12 cellular contexts compared by ENCODE assay signal in genomic region chr12:75706786-75707605, GRCh38.
A peak's percentile ranks its signal among the peaks of the same experiment; 100 is the strongest.
DNase-seq lines count a peak whose midpoint lies in the region; ATAC-seq and TF ChIP-seq lines count a peak whose summit lies in the region.
"Had no signal": no experiment of that assay in that cellular context is flagged by ENCODE, and none has a peak within 500 bp of the region (broad histone marks: within the 10 kb centered on the region; RNA-seq: fewer than 3 reads in every experiment).

No MANE protein-coding gene starts in this region.

- in situ Hi-C loops in mammary epithelial cell (cut with MboI; ENCODE audit: low sequenced_read_pairs in 2 of 2), result no loop called here

- no peak overlapping the region for H2AFZ ChIP-seq in mammary epithelial cell (ENCODE audit: low read depth, low read length)

- CTCF ChIA-PET in mammary epithelial cell (lab: Charles Lee; ENCODE audit: low non-redundant PET), result interaction anchor here (0.6 kb wide), 1 partner anchor 69 kb away, joined by 3 read pairs; no protein-coding TSS in a partner anchor

- DNase-seq in AG08395 (ENCODE audit: low spot score), result peak; percentile 18
- peak; percentile 34 for DNase-seq in amniotic stem cell (lab: John Stamatoyannopoulos, UW)
- DNase-seq in left colon, result no peak
- no peak for DNase-seq in stimulated activated effector memory CD8-positive, alpha-beta T cell treated with anti-CD3 and anti-CD28 coated beads, Interleukin-12 subunit alpha, Interleukin-12 subunit beta, amount 100 ng/mL, for 72 hours (ENCODE audit: low spot score in 2 of 2)
- no peak for DNase-seq in mammary epithelial cell
- DNase-seq in activated T-helper 2 cell treated with anti-CD3 and anti-CD28 coated beads, Interferon-gamma antibody, Interleukin-2, Interleukin-4, amounts not matched to agents 10 μg/mL and 5 μg/mL and 100 μg/mL, durations not matched to agents 14 hours and 24 hours and 36 hours (ENCODE audit: low spot score), result no peak
- no peak for DNase-seq in NCI-H510A treated with DMSO at 0.1 percent for 48 hours (lab: John Stamatoyannopoulos, UW)
- DNase-seq: activated naive CD8-positive, alpha-beta T cell treated with anti-CD3 and anti-CD28 coated beads, Interleukin-2, amount 10 ng/mL, durations not matched to agents 7 days and 5 days; CD4-positive, alpha-beta T cell; NCI-H1417; right lobe of liver had no signal

- ATAC-seq in HG03095 (IDR thresholded peaks at IDR 0.05; ENCODE audit: unreplicated experiment) (peak; percentile 63), left colon (peak; percentile 29)
- no peak for ATAC-seq in stimulated activated effector memory CD8-positive, alpha-beta T cell treated with anti-CD3 and anti-CD28 coated beads, Interleukin-12 subunit alpha, Interleukin-12 subunit beta, amount 100 ng/mL, for 72 hours

- H3K4me2 ChIP-seq in mammary epithelial cell (ENCODE audit: insufficient read depth, low read depth, low read length), result no peak overlapping the region

- 97% methylated on average over 8 of the region's 8 CpGs for WGBS in mammary epithelial cell (ENCODE audit: low coverage, missing lambda C conversion rate)

- no TSS peak for BruUV-seq in mammary epithelial cell (replicated peaks; lab: Mats Ljungman, UMichigan)

- H3K36me3 Mint-ChIP-seq in stimulated activated effector memory CD8-positive, alpha-beta T cell treated with anti-CD3 and anti-CD28 coated beads, Interleukin-12 subunit alpha, Interleukin-12 subunit beta, amount 100 ng/mL, for 72 hours, result no peaks in the 10 kb centered on the region
- H3K36me3 Mint-ChIP-seq in activated T-helper 2 cell treated with anti-CD3 and anti-CD28 coated beads, Interferon-gamma antibody, Interleukin-2, Interleukin-4, amounts not matched to agents 10 μg/mL and 5 μg/mL and 100 μg/mL, durations not matched to agents 14 hours and 24 hours and 36 hours (ENCODE audit: low read depth), result no peaks in the 10 kb centered on the region
- H3K36me3 Mint-ChIP-seq: activated naive CD8-positive, alpha-beta T cell treated with anti-CD3 and anti-CD28 coated beads, Interleukin-2, amount 10 ng/mL, durations not matched to agents 7 days and 5 days had no signal

- intact Hi-C loops in left colon (cut with DNase I, micrococcal nuclease) (no loop called here), mammary epithelial cell (cut with micrococcal nuclease) (no loop called here)
- intact Hi-C loops in activated T-helper 2 cell treated with anti-CD3 and anti-CD28 coated beads, Interferon-gamma antibody, Interleukin-2, Interleukin-4, amounts not matched to agents 10 μg/mL and 5 μg/mL and 100 μg/mL, durations not matched to agents 14 hours and 24 hours and 36 hours (cut with micrococcal nuclease), result no loop called here

- H3K79me2 ChIP-seq in mammary epithelial cell (ENCODE audit: insufficient read depth, low read length), result no peaks in the 10 kb centered on the region

- H3K9me3 Mint-ChIP-seq in stimulated activated effector memory CD8-positive, alpha-beta T cell treated with anti-CD3 and anti-CD28 coated beads, Interleukin-12 subunit alpha, Interleukin-12 subunit beta, amount 100 ng/mL, for 72 hours, result no peaks in the 10 kb centered on the region
- H3K9me3 Mint-ChIP-seq in activated T-helper 2 cell treated with anti-CD3 and anti-CD28 coated beads, Interferon-gamma antibody, Interleukin-2, Interleukin-4, amounts not matched to agents 10 μg/mL and 5 μg/mL and 100 μg/mL, durations not matched to agents 14 hours and 24 hours and 36 hours, result no peaks in the 10 kb centered on the region
- H3K9me3 Mint-ChIP-seq: CD4-positive, alpha-beta T cell had no signal

- peaks cover 4% of the 10 kb centered on the region for H3K4me1 Mint-ChIP-seq in stimulated activated effector memory CD8-positive, alpha-beta T cell treated with anti-CD3 and anti-CD28 coated beads, Interleukin-12 subunit alpha, Interleukin-12 subunit beta, amount 100 ng/mL, for 72 hours
- peaks cover 8% of the 10 kb centered on the region for H3K4me1 Mint-ChIP-seq in activated T-helper 2 cell treated with anti-CD3 and anti-CD28 coated beads, Interferon-gamma antibody, Interleukin-2, Interleukin-4, amounts not matched to agents 10 μg/mL and 5 μg/mL and 100 μg/mL, durations not matched to agents 14 hours and 24 hours and 36 hours (ENCODE audit: low read depth)

- H3K9ac ChIP-seq in mammary epithelial cell (ENCODE audit: insufficient read depth, low read length), result no peak overlapping the region

- H3K4me3 Mint-ChIP-seq in stimulated activated effector memory CD8-positive, alpha-beta T cell treated with anti-CD3 and anti-CD28 coated beads, Interleukin-12 subunit alpha, Interleukin-12 subunit beta, amount 100 ng/mL, for 72 hours, result no peak overlapping the region
- H3K4me3 Mint-ChIP-seq in activated T-helper 2 cell treated with anti-CD3 and anti-CD28 coated beads, Interferon-gamma antibody, Interleukin-2, Interleukin-4, amounts not matched to agents 10 μg/mL and 5 μg/mL and 100 μg/mL, durations not matched to agents 14 hours and 24 hours and 36 hours (ENCODE audit: low read depth), result no peak overlapping the region
- H3K4me3 Mint-ChIP-seq: activated naive CD8-positive, alpha-beta T cell treated with anti-CD3 and anti-CD28 coated beads, Interleukin-2, amount 10 ng/mL, durations not matched to agents 7 days and 5 days; CD4-positive, alpha-beta T cell had no signal

- no peaks in the 10 kb centered on the region for H4K20me1 ChIP-seq in mammary epithelial cell (ENCODE audit: insufficient read depth, low read length)

- H3K27ac ChIP-seq in mammary epithelial cell (ENCODE audit: insufficient read depth, low read depth, low read length), result no peak overlapping the region

- peaks cover 21% of the 10 kb centered on the region for H3K27me3 Mint-ChIP-seq in activated T-helper 2 cell treated with anti-CD3 and anti-CD28 coated beads, Interferon-gamma antibody, Interleukin-2, Interleukin-4, amounts not matched to agents 10 μg/mL and 5 μg/mL and 100 μg/mL, durations not matched to agents 14 hours and 24 hours and 36 hours (ENCODE audit: low read depth)
- H3K27me3 Mint-ChIP-seq: CD4-positive, alpha-beta T cell had no signal

- no peak overlapping the region for H3K27ac Mint-ChIP-seq in stimulated activated effector memory CD8-positive, alpha-beta T cell treated with anti-CD3 and anti-CD28 coated beads, Interleukin-12 subunit alpha, Interleukin-12 subunit beta, amount 100 ng/mL, for 72 hours
- no peak overlapping the region for H3K27ac Mint-ChIP-seq in activated T-helper 2 cell treated with anti-CD3 and anti-CD28 coated beads, Interferon-gamma antibody, Interleukin-2, Interleukin-4, amounts not matched to agents 10 μg/mL and 5 μg/mL and 100 μg/mL, durations not matched to agents 14 hours and 24 hours and 36 hours
- H3K27ac Mint-ChIP-seq: activated naive CD8-positive, alpha-beta T cell treated with anti-CD3 and anti-CD28 coated beads, Interleukin-2, amount 10 ng/mL, durations not matched to agents 7 days and 5 days; CD4-positive, alpha-beta T cell had no signal

- H3K27me3 ChIP-seq in mammary epithelial cell (ENCODE audit: insufficient read depth, low read length), result no peaks in the 10 kb centered on the region
- H3K27me3 ChIP-seq: right lobe of liver had no signal

- H3K4me3 ChIP-seq in mammary epithelial cell (replicated peaks in 1 of 3; ENCODE audit: insufficient read depth in 1 of 3, low read depth in 2 of 3, low read length in 3 of 3), result no peak overlapping the region
- H3K4me3 ChIP-seq: right lobe of liver had no signal

- H3K36me3 ChIP-seq in mammary epithelial cell (ENCODE audit: insufficient read depth, low read length), result no peaks in the 10 kb centered on the region
- H3K36me3 ChIP-seq: right lobe of liver had no signal

- dilution Hi-C loops in mammary epithelial cell (cut with HindIII; ENCODE audit: low sequenced_read_pairs), result no loop called here

- H3K9me3 ChIP-seq in mammary epithelial cell (replicated peaks; ENCODE audit: insufficient read depth, low read length), result no peaks in the 10 kb centered on the region
- H3K9me3 ChIP-seq: right lobe of liver had no signal

- peaks cover 23% of the 10 kb centered on the region for H3K4me1 ChIP-seq in mammary epithelial cell (ENCODE audit: insufficient read depth, low read length)

- no peak for TF ChIP-seq CTCF in mammary epithelial cell (conservative IDR thresholded peaks at IDR 0.05 in 1 of 2, IDR thresholded peaks at IDR 0.05 in 1 of 2; ENCODE audit: extremely low read depth in 1 of 2, insufficient read depth in 1 of 2, low read depth in 1 of 2, low read length in 2 of 2)

Comparison
In these comparisons a context has a peak if more than half of its experiments do, and no peak if none do; other contexts are left out.
1. DNase-seq: peak in AG08395 (single experiment) and amniotic stem cell (single experiment); none in left colon (0 of 2), stimulated activated effector memory CD8-positive, alpha-beta T cell treated with anti-CD3 and anti-CD28 coated beads, Interleukin-12 subunit alpha, Interleukin-12 subunit beta, amount 100 ng/mL, for 72 hours (0 of 2), mammary epithelial cell (single experiment), activated T-helper 2 cell treated with anti-CD3 and anti-CD28 coated beads, Interferon-gamma antibody, Interleukin-2, Interleukin-4, amounts not matched to agents 10 μg/mL and 5 μg/mL and 100 μg/mL, durations not matched to agents 14 hours and 24 hours and 36 hours (single experiment) and NCI-H510A treated with DMSO at 0.1 percent for 48 hours (single experiment).